In the genomic region with DNA sequence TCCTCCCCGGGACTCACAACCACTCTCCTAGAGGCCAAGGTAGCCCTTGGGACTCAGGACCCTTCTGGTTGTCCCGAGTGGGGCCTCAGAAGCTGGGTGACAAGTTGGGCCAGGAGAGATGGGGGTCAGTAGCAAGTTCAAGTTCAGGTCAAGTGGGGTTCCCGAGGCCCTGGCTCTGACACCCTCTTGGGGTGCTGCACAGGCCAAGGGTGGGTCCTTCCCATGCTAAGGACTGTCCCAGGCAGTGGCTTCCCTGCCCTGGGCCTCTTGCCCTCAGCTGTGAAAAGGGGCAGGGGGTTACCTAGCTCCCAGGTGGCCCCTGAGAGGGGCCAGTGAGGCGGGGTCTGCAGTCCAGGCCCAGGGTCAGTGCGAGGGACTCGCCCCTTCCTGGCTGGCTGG, we compare ENCODE assay signal across 22 cellular contexts. TPM values are rescaled to one million over a fixed set of nuclear protein-coding genes. Genes with fewer than 3 reads are reported as not detected.
DNase-seq lines count a peak whose midpoint lies in the region; ATAC-seq, FAIRE-seq and TF ChIP-seq lines count a peak whose summit lies in the region.
"Had no signal": no experiment of that assay in that cellular context is flagged by ENCODE, and none has a peak within 500 bp of the region (broad histone marks: within the 10 kb centered on the region; RNA-seq: fewer than 3 reads in every experiment).

No MANE protein-coding gene starts in this region.

- no peaks in the 10 kb centered on the region for H3K9me3 Mint-ChIP-seq in activated T-cell treated with anti-CD3 and anti-CD28 coated beads, Interleukin-2, amount 50 U/mL, for 24 hours
- H3K9me3 Mint-ChIP-seq in activated CD8-positive, alpha-beta T cell treated with anti-CD3 and anti-CD28 coated beads, Interleukin-2, amount 10 ng/mL, durations not matched to agents 7 days and 5 days (ENCODE audit: insufficient read depth): no peaks in the 10 kb centered on the region
- H3K9me3 Mint-ChIP-seq in endothelial cell (ENCODE audit: unreplicated experiment): no peaks in the 10 kb centered on the region
- H3K9me3 Mint-ChIP-seq: nephron had no signal

- H3K9me3 ChIP-seq in mucosa of descending colon: no peaks in the 10 kb centered on the region
- no peaks in the 10 kb centered on the region for H3K9me3 ChIP-seq in upper lobe of right lung
- no peaks in the 10 kb centered on the region for H3K9me3 ChIP-seq in small intestine (ENCODE audit: control insufficient read depth, low read depth)
- H3K9me3 ChIP-seq: HAP-1, uterus had no signal

- POLR2A ChIA-PET in activated CD8-positive, alpha-beta T cell treated with anti-CD3 and anti-CD28 coated beads, Interleukin-2, amount 10 ng/mL, durations not matched to agents 7 days and 5 days (lab: Charles Lee): interaction anchor here (0.7 to 2.5 kb wide), 2 partner anchors 14 to 494 kb away, joined by 7 to 17 read pairs; no protein-coding TSS in a partner anchor

- no peaks in the 10 kb centered on the region for H3K36me3 ChIP-seq in mucosa of descending colon (ENCODE audit: low read depth)
- no peaks in the 10 kb centered on the region for H3K36me3 ChIP-seq in upper lobe of right lung
- H3K36me3 ChIP-seq in small intestine (ENCODE audit: control insufficient read depth in 2 of 2, insufficient read depth in 2 of 2, low read length in 2 of 2): no peaks in the 10 kb centered on the region
- H3K36me3 ChIP-seq: brain microvascular endothelial cell, HAP-1, uterus had no signal

- no peak for DNase-seq in activated T-cell treated with anti-CD3 and anti-CD28 coated beads, Interleukin-2, amount 50 U/mL, for 24 hours
- no peak for DNase-seq in activated T-cell treated with anti-CD3 and anti-CD28 coated beads, Interleukin-2, amount 50 U/mL, for 48 hours
- DNase-seq in activated CD8-positive, alpha-beta T cell treated with anti-CD3 and anti-CD28 coated beads, Interleukin-2, amount 10 ng/mL, durations not matched to agents 7 days and 5 days: no peak
- DNase-seq in mucosa of descending colon (no peak), upper lobe of right lung (no peak), small intestine (no peak), endothelial cell (ENCODE audit: low spot score) (no peak)
- DNase-seq: brain microvascular endothelial cell; cortex of kidney; DMS153; islet precursor cell; MM.1S; PC-3; stimulated activated CD4-positive, alpha-beta T cell treated with anti-CD3 and anti-CD28 coated beads, Interleukin-2, amount 100 ng/mL, for 24 hours; uterus had no signal

- CTCF ChIA-PET in activated CD8-positive, alpha-beta T cell treated with anti-CD3 and anti-CD28 coated beads, Interleukin-2, amount 10 ng/mL, durations not matched to agents 7 days and 5 days (lab: Charles Lee): interaction anchor here (1.9 kb wide), 1 partner anchor 19 kb away, joined by 11 read pairs; no protein-coding TSS in a partner anchor

- H3K27ac Mint-ChIP-seq in activated T-cell treated with anti-CD3 and anti-CD28 coated beads, Interleukin-2, amount 50 U/mL, for 24 hours: peak overlapping the region; percentile 55
- H3K27ac Mint-ChIP-seq in activated CD8-positive, alpha-beta T cell treated with anti-CD3 and anti-CD28 coated beads, Interleukin-2, amount 10 ng/mL, durations not matched to agents 7 days and 5 days: peak overlapping the region; percentile 57
- no peak overlapping the region for H3K27ac Mint-ChIP-seq in endothelial cell (ENCODE audit: unreplicated experiment)

- H3K4me1 ChIP-seq in mucosa of descending colon (ENCODE audit: low read depth) (no peaks in the 10 kb centered on the region), upper lobe of right lung (no peaks in the 10 kb centered on the region), small intestine (ENCODE audit: control insufficient read depth in 2 of 2, insufficient read depth in 1 of 2, low read depth in 1 of 2, low read length in 1 of 2) (no peaks in the 10 kb centered on the region)
- H3K4me1 ChIP-seq: HAP-1, uterus had no signal

- no peak overlapping the region for H3K4me3 Mint-ChIP-seq in activated T-cell treated with anti-CD3 and anti-CD28 coated beads, Interleukin-2, amount 50 U/mL, for 24 hours
- peak overlapping the region; percentile 10 for H3K4me3 Mint-ChIP-seq in activated CD8-positive, alpha-beta T cell treated with anti-CD3 and anti-CD28 coated beads, Interleukin-2, amount 10 ng/mL, durations not matched to agents 7 days and 5 days
- no peak overlapping the region for H3K4me3 Mint-ChIP-seq in endothelial cell (ENCODE audit: unreplicated experiment)
- H3K4me3 Mint-ChIP-seq: CD14-positive monocyte, nephron had no signal

- no peak overlapping the region for H3K4me3 ChIP-seq in mucosa of descending colon
- no peak overlapping the region for H3K4me3 ChIP-seq in upper lobe of right lung
- no peak overlapping the region for H3K4me3 ChIP-seq in small intestine (ENCODE audit: low read depth in 1 of 2, low read length in 2 of 2)
- H3K4me3 ChIP-seq: HAP-1, hepatocyte, lung, SK-N-MC, uterus had no signal

- 84 to 86% (median 86%) methylated on average over 6 of the region's 6 CpGs for WGBS in small intestine, 3 donors

- H3K27me3 ChIP-seq in upper lobe of right lung: no peaks in the 10 kb centered on the region
- H3K27me3 ChIP-seq in small intestine (ENCODE audit: control insufficient read depth in 2 of 2, insufficient read depth in 2 of 2, low read length in 2 of 2): no peaks in the 10 kb centered on the region
- H3K27me3 ChIP-seq: brain microvascular endothelial cell, hepatocyte, uterus had no signal

- TF ChIP-seq CTCF in mucosa of descending colon (IDR thresholded peaks at IDR 0.05): no peak
- TF ChIP-seq CTCF in upper lobe of right lung (IDR thresholded peaks at IDR 0.05): no peak
- no peak for TF ChIP-seq CTCF in endothelial cell (IDR thresholded peaks at IDR 0.05; ENCODE audit: unreplicated experiment)

- no peak overlapping the region for H3K27ac ChIP-seq in upper lobe of right lung
- no peak overlapping the region for H3K27ac ChIP-seq in small intestine (ENCODE audit: low read depth in 1 of 2, low read length in 1 of 2)
- H3K27ac ChIP-seq: brain microvascular endothelial cell, hepatocyte, SK-N-MC, uterus had no signal

- ATAC-seq in activated CD8-positive, alpha-beta T cell treated with anti-CD3 and anti-CD28 coated beads, Interleukin-2, amount 10 ng/mL, durations not matched to agents 7 days and 5 days: peak; percentile 16
- ATAC-seq in mucosa of descending colon: peak; percentile 6
- peak; percentile 26 for ATAC-seq in upper lobe of right lung
- no peak for ATAC-seq in HG03378 (IDR thresholded peaks at IDR 0.05; ENCODE audit: unreplicated experiment)

- intact Hi-C loops in mucosa of descending colon (cut with DNase I, micrococcal nuclease): no loop called here
- intact Hi-C loops in upper lobe of right lung (cut with DNase I): no loop called here

- no peaks in the 10 kb centered on the region for H3K27me3 Mint-ChIP-seq in activated T-cell treated with anti-CD3 and anti-CD28 coated beads, Interleukin-2, amount 50 U/mL, for 24 hours
- no peaks in the 10 kb centered on the region for H3K27me3 Mint-ChIP-seq in activated CD8-positive, alpha-beta T cell treated with anti-CD3 and anti-CD28 coated beads, Interleukin-2, amount 10 ng/mL, durations not matched to agents 7 days and 5 days (ENCODE audit: low read depth)
- peaks cover 4% of the 10 kb centered on the region for H3K27me3 Mint-ChIP-seq in endothelial cell (ENCODE audit: unreplicated experiment)

- no peak for FAIRE-seq in small intestine (lab: Jason Lieb, UNC)

- H3K4me1 Mint-ChIP-seq in activated T-cell treated with anti-CD3 and anti-CD28 coated beads, Interleukin-2, amount 50 U/mL, for 24 hours (ENCODE audit: low read depth): peaks cover 17% of the 10 kb centered on the region
- H3K4me1 Mint-ChIP-seq in activated CD8-positive, alpha-beta T cell treated with anti-CD3 and anti-CD28 coated beads, Interleukin-2, amount 10 ng/mL, durations not matched to agents 7 days and 5 days (ENCODE audit: low read depth): peaks cover 20% of the 10 kb centered on the region
- H3K4me1 Mint-ChIP-seq in endothelial cell (ENCODE audit: unreplicated experiment): no peaks in the 10 kb centered on the region
- H3K4me1 Mint-ChIP-seq: nephron had no signal

- no peaks in the 10 kb centered on the region for H3K36me3 Mint-ChIP-seq in activated T-cell treated with anti-CD3 and anti-CD28 coated beads, Interleukin-2, amount 50 U/mL, for 24 hours (ENCODE audit: low read depth)
- no peaks in the 10 kb centered on the region for H3K36me3 Mint-ChIP-seq in activated CD8-positive, alpha-beta T cell treated with anti-CD3 and anti-CD28 coated beads, Interleukin-2, amount 10 ng/mL, durations not matched to agents 7 days and 5 days (ENCODE audit: low read depth)
- H3K36me3 Mint-ChIP-seq in endothelial cell (ENCODE audit: low read depth, unreplicated experiment): no peaks in the 10 kb centered on the region
- H3K36me3 Mint-ChIP-seq: CD14-positive monocyte had no signal

RNA-seq across cellular contexts. Expression of a gene that starts 8.6 kb away (rescaled TPM):
- over 10,000 TPM; 13,463 to 13,594 TPM for total RNA-seq in activated CD8-positive, alpha-beta T cell treated with anti-CD3 and anti-CD28 coated beads, Interleukin-2, amount 10 ng/mL, durations not matched to agents 7 days and 5 days
- total RNA-seq in mucosa of descending colon (1,000 to 10,000 TPM; 4,159 to 6,919 (median 5,576) TPM), upper lobe of right lung (3,962 TPM), endothelial cell (ENCODE audit: unreplicated experiment) (5,848 TPM)
- 1,000 to 10,000 TPM; 3,422 to 5,487 (median 4,014) TPM for polyA plus RNA-seq in small intestine

RNA-seq across cellular contexts. Expression of a gene that starts 25.4 kb away (rescaled TPM):
- 10 to 100 TPM; 15.6 to 16.0 TPM for total RNA-seq in activated CD8-positive, alpha-beta T cell treated with anti-CD3 and anti-CD28 coated beads, Interleukin-2, amount 10 ng/mL, durations not matched to agents 7 days and 5 days
- 10 to 100 TPM in 1 of 3 donors, 1 to 10 TPM in 2; 8.5 to 10.5 (median 9.8) TPM for total RNA-seq in mucosa of descending colon
- total RNA-seq in upper lobe of right lung: 8.1 TPM
- 1 to 10 TPM; 1.1 to 3.4 (median 1.3) TPM for polyA plus RNA-seq in small intestine
- 14.5 TPM for total RNA-seq in endothelial cell (ENCODE audit: unreplicated experiment)

RNA-seq across cellular contexts. Expression of a gene that starts 53.6 kb away (rescaled TPM):
- total RNA-seq in activated CD8-positive, alpha-beta T cell treated with anti-CD3 and anti-CD28 coated beads, Interleukin-2, amount 10 ng/mL, durations not matched to agents 7 days and 5 days: 10 to 100 TPM; 14.3 to 16.2 TPM
- total RNA-seq in mucosa of descending colon (10 to 100 TPM in 2 of 3 donors, 1 to 10 TPM in 1; 5.5 to 17.3 (median 12.7) TPM), upper lobe of right lung (52.5 TPM), endothelial cell (ENCODE audit: unreplicated experiment) (1,785 TPM)
- polyA plus RNA-seq in small intestine: 10 to 100 TPM in 1 of 3 donors, 1 to 10 TPM in 1, under 1 TPM in 1; 0.67 to 13.3 (median 7.0) TPM

Comparison
In these comparisons a context has a peak if more than half of its experiments do, and no peak if none do; other contexts are left out.
1. RNA of a gene that starts 53.6 kb away (total RNA-seq): 1,785 TPM in endothelial cell (single experiment); 52.5 TPM in upper lobe of right lung (single experiment), 14.3 to 16.2 TPM in activated CD8-positive, alpha-beta T cell treated with anti-CD3 and anti-CD28 coated beads, Interleukin-2, amount 10 ng/mL, durations not matched to agents 7 days and 5 days and 5.5 to 17.3 TPM in mucosa of descending colon; every median in the first group is over 10 times any median in the second.